ENCODE assay signal across 12 cellular contexts in the genomic region with DNA sequence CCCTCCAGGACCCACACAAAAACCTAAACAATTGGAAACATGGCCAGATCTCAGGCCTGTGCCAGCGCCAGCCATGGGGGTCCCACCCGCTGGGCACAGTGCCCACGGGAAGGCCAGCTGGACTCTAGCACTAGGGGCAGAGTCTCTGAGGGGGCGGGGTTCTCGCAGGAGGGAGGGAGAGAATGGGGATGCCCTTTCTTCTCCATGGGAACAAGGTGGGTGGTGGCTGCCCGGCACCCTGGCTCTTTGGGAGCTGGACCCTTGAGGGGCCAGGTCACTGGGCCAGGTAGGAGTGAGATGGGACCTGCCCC. TPM values are rescaled to one million over a fixed set of nuclear protein-coding genes. Genes with fewer than 3 reads are reported as not detected.
DNase-seq lines count a peak whose midpoint lies in the region; ATAC-seq and TF ChIP-seq lines count a peak whose summit lies in the region.
"Had no signal": no experiment of that assay in that cellular context is flagged by ENCODE, and none has a peak within 500 bp of the region (broad histone marks: within the 10 kb centered on the region; RNA-seq: fewer than 3 reads in every experiment).

No MANE protein-coding gene starts in this region.

- peak overlapping the region; percentile 87 to 94 for H3K27ac ChIP-seq in tibial artery
- H3K27ac ChIP-seq: SJSA1 had no signal

- CTCF ChIA-PET in WTC11 (lab: Charles Lee): interaction anchor here (0.5 to 9.2 kb wide), 38 partner anchors 9 to 269 kb away, joined by 3 to 276 read pairs (median 6); partner anchors contain the start of genes DAND5, IER2, NACC1 and STX10

- H3K27me3 ChIP-seq in tibial artery: no peaks in the 10 kb centered on the region
- H3K27me3 ChIP-seq: SJSA1 had no signal

- H3K4me3 Mint-ChIP-seq in WTC11: peak overlapping the region; percentile 89

- intact Hi-C loops in tibial artery (cut with DNase I; ENCODE audit: low total_unique reads): no loop called here

- no peaks in the 10 kb centered on the region for H3K36me3 Mint-ChIP-seq in WTC11

- no peaks in the 10 kb centered on the region for H3K9me3 ChIP-seq in tibial artery
- H3K9me3 ChIP-seq: adrenal gland, SJSA1 had no signal

- peaks cover 0 to 35% (median 9%) of the 10 kb centered on the region in 3 donors for H3K36me3 ChIP-seq in tibial artery
- H3K36me3 ChIP-seq: adrenal gland had no signal

- DNase-seq in DMS 273 (lab: John Stamatoyannopoulos, UW; ENCODE audit: unreplicated experiment) (peak; percentile 41), DMS 273 treated with DMSO at 0.1 percent for 48 hours (lab: John Stamatoyannopoulos, UW) (no peak), WTC11 (ENCODE audit: low spot score) (no peak), medulla oblongata (ENCODE audit: extremely low spot score) (peak; percentile 40), tibial artery (no peak), epidermal melanocyte (ENCODE audit: insufficient read length, low spot score) (no peak)
- DNase-seq: NCI-H1048 had no signal

- H3K4me1 ChIP-seq in tibial artery: peaks cover 11 to 86% (median 71%) of the 10 kb centered on the region in 4 donors
- H3K4me1 ChIP-seq: SJSA1 had no signal

- POLR2A ChIA-PET in WTC11 (lab: Charles Lee): interaction anchor here (0.6 to 1.6 kb wide), 9 partner anchors 11 to 204 kb away, joined by 3 to 6 read pairs (median 3); partner anchors contain the start of gene GCDH

- H3K4me3 ChIP-seq in tibial artery: no peak overlapping the region
- H3K4me3 ChIP-seq: adrenal gland, SJSA1 had no signal

- TF ChIP-seq CTCF in WTC11 (IDR thresholded peaks at IDR 0.05) (no peak), tibial artery (IDR thresholded peaks at IDR 0.05) (no peak)

- peaks cover 38% of the 10 kb centered on the region for H3K4me1 Mint-ChIP-seq in WTC11

- no peaks in the 10 kb centered on the region for H3K9me3 Mint-ChIP-seq in WTC11

- no peak overlapping the region for H3K27ac Mint-ChIP-seq in WTC11

- H3K27me3 Mint-ChIP-seq in WTC11 (ENCODE audit: low read depth): peaks cover 59% of the 10 kb centered on the region

- ATAC-seq in WTC11: no peak
- ATAC-seq in GM21381 (IDR thresholded peaks at IDR 0.05; ENCODE audit: unreplicated experiment): no peak
- no peak for ATAC-seq in GM21423 (IDR thresholded peaks at IDR 0.05; ENCODE audit: unreplicated experiment)

TF ChIP-seq in WTC11, 78 proteins besides CTCF, POLR2A, EP300 and RAD21:
- TF ChIP-seq HMGXB4 (CRISPR knock-in tag; IDR thresholded peaks at IDR 0.05): no peak

RNA-seq across cellular contexts. Expression of gene LYL1, which starts 8.4 kb away (rescaled TPM):
- total RNA-seq in WTC11 (2021): 0.60 to 1.2 TPM (median 0.66 TPM) in 3 replicates
- total RNA-seq: A172, SJSA1 had no signal

RNA-seq across cellular contexts. Expression of gene TRMT1, which starts 22.3 kb away (rescaled TPM):
- 84.0 to 106 TPM (median 86.0 TPM) in 3 replicates for total RNA-seq in WTC11 (2021)

RNA-seq across cellular contexts. Expression of gene NACC1, which starts 23.8 kb away (rescaled TPM):
- total RNA-seq in WTC11 (2021): 212 to 237 TPM (median 213 TPM) in 3 replicates

RNA-seq across cellular contexts. Expression of gene STX10, which starts 55.9 kb away (rescaled TPM):
- 53.7 to 56.9 TPM (median 54.6 TPM) in 3 replicates for total RNA-seq in WTC11 (2021)

RNA-seq across cellular contexts. Expression of gene IER2, which starts 56.0 kb away (rescaled TPM):
- 138 to 154 TPM (median 150 TPM) in 3 replicates for total RNA-seq in WTC11 (2021)

Comparison
In these comparisons a context has a peak if more than half of its experiments do, and no peak if none do; other contexts are left out.
1. DNase-seq: peak in DMS 273 (single experiment) and medulla oblongata (single experiment); none in DMS 273 treated with DMSO at 0.1 percent for 48 hours (single experiment), WTC11 (single experiment), tibial artery (0 of 2) and epidermal melanocyte (single experiment).